8 cellular contexts compared by ENCODE assay signal in genomic region chr1:28581531-28582247, GRCh38. TPM values are rescaled to one million over a fixed set of nuclear protein-coding genes. Genes with fewer than 3 reads are reported as not detected.
DNase-seq lines count a peak whose midpoint lies in the region; ATAC-seq and TF ChIP-seq lines count a peak whose summit lies in the region.

No MANE protein-coding gene starts in this region.

- DNase-seq in GM10266 (ENCODE audit: extremely low spot score) = peak; percentile 95
- peak; percentile 84 for DNase-seq in NCI-H1048 (lab: John Stamatoyannopoulos, UW)
- peak; percentile 95 for DNase-seq in activated naive CD8-positive, alpha-beta T cell treated with anti-CD3 and anti-CD28 coated beads for 36 hours
- peak; percentile 99 for DNase-seq in Right ventricle myocardium inferior (ENCODE audit: missing footprints)
- peak; percentile 92 to 95 for DNase-seq in tibial nerve (ENCODE audit: low spot score in 2 of 2)

- H3K79me2 ChIP-seq in parathyroid adenoma = no peaks in the 10 kb centered on the region

- peak overlapping the region; percentile 91 for H3K4me2 ChIP-seq in parathyroid adenoma (ENCODE audit: low read length)

- TF ChIP-seq EP300 in tibial nerve (IDR thresholded peaks at IDR 0.05) = peak; percentile 36 to 99

- ATAC-seq in HG02571 (IDR thresholded peaks at IDR 0.05; ENCODE audit: unreplicated experiment) (peak; percentile 73), SK-N-SH treated with all-trans-retinoic acid at 6 μM for 48 hours (peak; percentile 94), Right ventricle myocardium inferior (peak; percentile 99)

- H3K4me3 ChIP-seq in parathyroid adenoma (ENCODE audit: low read depth, low read length) (peak overlapping the region; percentile 83), tibial nerve (peak overlapping the region; percentile 70 to 97 (median 89))

- WGBS in tibial nerve, 2 donors = 0 to 2% methylated on average over 43 to 44 of the region's 75 CpGs

- H3K27me3 ChIP-seq in parathyroid adenoma (ENCODE audit: control insufficient read depth, insufficient read depth, low read length) (no peaks in the 10 kb centered on the region), tibial nerve (no peaks in the 10 kb centered on the region)

- H3K27ac ChIP-seq in parathyroid adenoma (peak overlapping the region; percentile 69), tibial nerve (peak overlapping the region; percentile 54 to 93 (median 88))

- intact Hi-C loops in Right ventricle myocardium inferior (cut with DNase I) = loop anchor here (2.0 kb wide), 2 partner anchors 29 to 61 kb away; partner anchors contain the start of genes TAF12 and TRNAU1AP

- peaks cover 42% of the 10 kb centered on the region for H3K36me3 Mint-ChIP-seq in activated naive CD8-positive, alpha-beta T cell treated with anti-CD3 and anti-CD28 coated beads for 36 hours

- H3K4me3 Mint-ChIP-seq in activated naive CD8-positive, alpha-beta T cell treated with anti-CD3 and anti-CD28 coated beads for 36 hours = peak overlapping the region; percentile 100

- H3K4me1 ChIP-seq in parathyroid adenoma = no peaks in the 10 kb centered on the region
- H3K4me1 ChIP-seq in tibial nerve = peaks cover 0 to 35% (median 8%) of the 10 kb centered on the region in 4 donors

- peak overlapping the region; percentile 73 for H3K9ac ChIP-seq in parathyroid adenoma

- H2AFZ ChIP-seq in parathyroid adenoma = peak overlapping the region; percentile 94

- peak overlapping the region; percentile 94 for H3K27ac Mint-ChIP-seq in activated naive CD8-positive, alpha-beta T cell treated with anti-CD3 and anti-CD28 coated beads for 36 hours

- H3K27me3 Mint-ChIP-seq in activated naive CD8-positive, alpha-beta T cell treated with anti-CD3 and anti-CD28 coated beads for 36 hours = no peaks in the 10 kb centered on the region

- H3K4me1 Mint-ChIP-seq in activated naive CD8-positive, alpha-beta T cell treated with anti-CD3 and anti-CD28 coated beads for 36 hours = peaks cover 37% of the 10 kb centered on the region

- no peaks in the 10 kb centered on the region for H3K9me3 Mint-ChIP-seq in activated naive CD8-positive, alpha-beta T cell treated with anti-CD3 and anti-CD28 coated beads for 36 hours

- peak; percentile 85 to 86 for TF ChIP-seq POLR2A in tibial nerve (IDR thresholded peaks at IDR 0.05)

- no peaks in the 10 kb centered on the region for H3K36me3 ChIP-seq in parathyroid adenoma (ENCODE audit: control insufficient read depth, insufficient read depth, low read length)
- peaks cover 0 to 36% (median 21%) of the 10 kb centered on the region in 3 donors for H3K36me3 ChIP-seq in tibial nerve

- TF ChIP-seq CTCF in GM10266 (IDR thresholded peaks at IDR 0.05; ENCODE audit: control insufficient read depth, insufficient read depth, low read depth, missing control alignments) = peak; percentile 1
- no peak for TF ChIP-seq CTCF in parathyroid adenoma (IDR thresholded peaks at IDR 0.05)
- peak in 2 of 5 experiments; percentile 66 to 68 for TF ChIP-seq CTCF in tibial nerve (IDR thresholded peaks at IDR 0.05)

- H3K9me3 ChIP-seq in parathyroid adenoma (ENCODE audit: control insufficient read depth, low read length) (no peaks in the 10 kb centered on the region), tibial nerve (no peaks in the 10 kb centered on the region)

TF ChIP-seq in SK-N-SH treated with all-trans-retinoic acid at 6 μM for 48 hours, 23 proteins besides CTCF, POLR2A, EP300 and RAD21:
- peak; percentile 73; the same call in 1 of the 2 replicates for TF ChIP-seq TSHZ2 (CRISPR knock-in tag; IDR thresholded peaks at IDR 0.05)
- TF ChIP-seq CSDC2 (CRISPR knock-in tag; IDR thresholded peaks at IDR 0.05) = no peak
- no peak for TF ChIP-seq ARNTL (CRISPR knock-in tag; IDR thresholded peaks at IDR 0.05; ENCODE audit: borderline replicate concordance, low read depth)
- peak; percentile 84 for TF ChIP-seq ZNF70 (CRISPR knock-in tag; IDR thresholded peaks at IDR 0.05)
- peak; percentile 57 for TF ChIP-seq PATZ1 (CRISPR knock-in tag; IDR thresholded peaks at IDR 0.05; ENCODE audit: borderline replicate concordance)
- no peak for TF ChIP-seq ESRRG (CRISPR knock-in tag; IDR thresholded peaks at IDR 0.05)
- no peak; the same call in 1 of the 2 replicates for TF ChIP-seq RARB (CRISPR knock-in tag; IDR thresholded peaks at IDR 0.05)
- no peak for TF ChIP-seq TOX (CRISPR knock-in tag; IDR thresholded peaks at IDR 0.05; ENCODE audit: borderline replicate concordance)
- TF ChIP-seq CREB5 (CRISPR knock-in tag; IDR thresholded peaks at IDR 0.05; ENCODE audit: low read depth) = no peak
- TF ChIP-seq ZFP3 (CRISPR knock-in tag; IDR thresholded peaks at IDR 0.05) = 0 out of 2 replicates have a peak, but pooled peaks have one; percentile 43
- TF ChIP-seq GLIS3 (CRISPR knock-in tag; IDR thresholded peaks at IDR 0.05) = peak; percentile 75; the same call in 1 of the 2 replicates
- TF ChIP-seq ZC3H10 (CRISPR knock-in tag; IDR thresholded peaks at IDR 0.05) = no peak
- no peak for TF ChIP-seq POU6F1 (CRISPR knock-in tag; IDR thresholded peaks at IDR 0.05; ENCODE audit: borderline replicate concordance, low read depth)
- no peak for TF ChIP-seq ISL1 (CRISPR knock-in tag; IDR thresholded peaks at IDR 0.05)
- no peak for TF ChIP-seq BACH2 (CRISPR knock-in tag; IDR thresholded peaks at IDR 0.05; ENCODE audit: borderline replicate concordance)
TF ChIP-seq in SK-N-SH treated with all-trans-retinoic acid at 6 μM for 48 hours: peak in this region for 5.

RNA-seq across cellular contexts. Expression of gene RAB42, which starts 10.4 kb away (rescaled TPM):
- not detected for total RNA-seq in activated naive CD8-positive, alpha-beta T cell treated with anti-CD3 and anti-CD28 coated beads for 36 hours
- total RNA-seq in Right ventricle myocardium inferior = 1.6 TPM
- total RNA-seq in tibial nerve = 1 to 10 TPM in 3 of 4 donors, under 1 TPM in 1; 0.87 to 8.7 (median 1.6) TPM

RNA-seq across cellular contexts. Expression of gene TRNAU1AP, which starts 28.8 kb away (rescaled TPM):
- total RNA-seq in activated naive CD8-positive, alpha-beta T cell treated with anti-CD3 and anti-CD28 coated beads for 36 hours = 10 to 100 TPM; 42.6 to 43.2 TPM
- total RNA-seq in Right ventricle myocardium inferior = 15.9 TPM
- 10 to 100 TPM; 22.6 to 35.2 (median 29.3) TPM for total RNA-seq in tibial nerve

Comparison
In these comparisons a context has a peak if more than half of its experiments do, and no peak if none do; other contexts are left out.
1. Peak in every context shown above with its lines: DNase-seq, ATAC-seq, H3K4me3 ChIP-seq and H3K27ac ChIP-seq.